Comparison of ENCODE assay signal across 1 cellular context in genomic region chr4:94451669-94452475, GRCh38.
TF ChIP-seq lines count a peak whose summit lies in the region.

PDLIM5 (plus strand) TSS chr4:94451942; CDS start chr4:94455289, 3,347 bp downstream.

TF ChIP-seq in HepG2, 621 proteins besides CTCF, POLR2A, EP300 and RAD21 (continued from another document and continues in another):
- TF ChIP-seq SOX13 (IDR thresholded peaks at IDR 0.05) (no peak), SOX13 (CRISPR knock-in tag; conservative IDR thresholded peaks at IDR 0.05 in 1 of 2, IDR thresholded peaks at IDR 0.05 in 1 of 2) (peak in 1 of 2 experiments; percentile 48; a peak in 1 of 4 replicates), SOX5 (CRISPR knock-in tag; IDR thresholded peaks at IDR 0.05; ENCODE audit: borderline replicate concordance) (peak; percentile 54; the same call in 1 of the 2 replicates), ZNF615 (CRISPR knock-in tag; IDR thresholded peaks at IDR 0.05; ENCODE audit: borderline replicate concordance) (no peak), REST (IDR thresholded peaks at IDR 0.05; ENCODE audit: borderline replicate concordance in 1 of 2, low read depth in 1 of 2, low read length in 2 of 2) (peak in 1 of 2 experiments; percentile 80; a peak in 1 of 4 replicates), ZNF484 (CRISPR knock-in tag; IDR thresholded peaks at IDR 0.05; ENCODE audit: borderline replicate concordance, low read depth) (no peak), ZNF501 (CRISPR knock-in tag; IDR thresholded peaks at IDR 0.05) (no peak; the same call in 1 of the 2 replicates), ZNF160 (CRISPR knock-in tag; IDR thresholded peaks at IDR 0.05) (peak; percentile 84; the same call in 1 of the 2 replicates), GMEB1 (CRISPR knock-in tag; IDR thresholded peaks at IDR 0.05; ENCODE audit: borderline replicate concordance) (no peak; the same call in 1 of the 2 replicates), NKX3-1 (CRISPR knock-in tag; IDR thresholded peaks at IDR 0.05) (no peak; the same call in 1 of the 2 replicates), PHF20 (CRISPR knock-in tag; IDR thresholded peaks at IDR 0.05) (0 out of 2 replicates have a peak, but pooled peaks have one; percentile 43), ZNF30 (CRISPR knock-in tag; IDR thresholded peaks at IDR 0.05) (no peak), CSRNP2 (CRISPR knock-in tag; conservative IDR thresholded peaks at IDR 0.05; ENCODE audit: low read depth) (no peak), TFDP1 (CRISPR knock-in tag; IDR thresholded peaks at IDR 0.05; ENCODE audit: borderline replicate concordance) (peak; percentile 44; the same call in 1 of the 2 replicates), NR2F1 (CRISPR knock-in tag; IDR thresholded peaks at IDR 0.05) (no peak), REXO4 (CRISPR knock-in tag; IDR thresholded peaks at IDR 0.05; ENCODE audit: borderline replicate concordance) (no peak), BCL3 (CRISPR knock-in tag; IDR thresholded peaks at IDR 0.05) (peak; percentile 77; the same call in 1 of the 2 replicates), MED8 (CRISPR knock-in tag; IDR thresholded peaks at IDR 0.05; ENCODE audit: insufficient replicate concordance) (peak; percentile 69), KLF13 (CRISPR knock-in tag; IDR thresholded peaks at IDR 0.05) (no peak), PAX8 (CRISPR knock-in tag; IDR thresholded peaks at IDR 0.05; ENCODE audit: borderline replicate concordance) (no peak; the same call in 1 of the 2 replicates), ZFP82 (CRISPR knock-in tag; IDR thresholded peaks at IDR 0.05; ENCODE audit: borderline replicate concordance) (peak; percentile 64; the same call in 1 of the 2 replicates), JDP2 (CRISPR knock-in tag; IDR thresholded peaks at IDR 0.05; ENCODE audit: borderline replicate concordance) (no peak; the same call in 1 of the 2 replicates), PATZ1 (CRISPR knock-in tag; IDR thresholded peaks at IDR 0.05) (peak; percentile 63), TEF (CRISPR knock-in tag; IDR thresholded peaks at IDR 0.05) (no peak; the same call in 1 of the 2 replicates), ZNF18 (CRISPR knock-in tag; IDR thresholded peaks at IDR 0.05; ENCODE audit: insufficient replicate concordance) (peak; percentile 88), CBX1 (IDR thresholded peaks at IDR 0.05; ENCODE audit: low read depth) (no peak), CCDC6 (CRISPR knock-in tag; IDR thresholded peaks at IDR 0.05) (no peak; the same call in none of the 2 replicates), HDAC1 (CRISPR knock-in tag; IDR thresholded peaks at IDR 0.05) (peak; percentile 90), MLXIP (CRISPR knock-in tag; IDR thresholded peaks at IDR 0.05; ENCODE audit: borderline replicate concordance) (no peak), ZNF124 (CRISPR knock-in tag; IDR thresholded peaks at IDR 0.05) (peak; percentile 3; the same call in 1 of the 2 replicates), TCF7 (IDR thresholded peaks at IDR 0.05; ENCODE audit: low read depth) (no peak), ZFX (CRISPR knock-in tag; IDR thresholded peaks at IDR 0.05; ENCODE audit: low read depth) (peak; percentile 71), GABPB1 (CRISPR knock-in tag; IDR thresholded peaks at IDR 0.05) (peak; percentile 91), ZNF512B (CRISPR knock-in tag; IDR thresholded peaks at IDR 0.05; ENCODE audit: borderline replicate concordance) (no peak), ZNF10 (CRISPR knock-in tag; IDR thresholded peaks at IDR 0.05; ENCODE audit: borderline replicate concordance, low read depth) (no peak), HES4 (CRISPR knock-in tag; IDR thresholded peaks at IDR 0.05; ENCODE audit: borderline replicate concordance) (peak; percentile 88), JUND (CRISPR knock-in tag; IDR thresholded peaks at IDR 0.05) (peak; percentile 55; the same call in 1 of the 2 replicates), ZNF230 (CRISPR knock-in tag; IDR thresholded peaks at IDR 0.05) (no peak; the same call in 1 of the 2 replicates), TBX3 (IDR thresholded peaks at IDR 0.05; ENCODE audit: borderline replicate concordance) (no peak), MEF2D (CRISPR knock-in tag; IDR thresholded peaks at IDR 0.05) (no peak), ZKSCAN5 (CRISPR knock-in tag; IDR thresholded peaks at IDR 0.05) (no peak)
